Comparison of ENCODE assay signal across 8 cellular contexts in the genomic region with DNA sequence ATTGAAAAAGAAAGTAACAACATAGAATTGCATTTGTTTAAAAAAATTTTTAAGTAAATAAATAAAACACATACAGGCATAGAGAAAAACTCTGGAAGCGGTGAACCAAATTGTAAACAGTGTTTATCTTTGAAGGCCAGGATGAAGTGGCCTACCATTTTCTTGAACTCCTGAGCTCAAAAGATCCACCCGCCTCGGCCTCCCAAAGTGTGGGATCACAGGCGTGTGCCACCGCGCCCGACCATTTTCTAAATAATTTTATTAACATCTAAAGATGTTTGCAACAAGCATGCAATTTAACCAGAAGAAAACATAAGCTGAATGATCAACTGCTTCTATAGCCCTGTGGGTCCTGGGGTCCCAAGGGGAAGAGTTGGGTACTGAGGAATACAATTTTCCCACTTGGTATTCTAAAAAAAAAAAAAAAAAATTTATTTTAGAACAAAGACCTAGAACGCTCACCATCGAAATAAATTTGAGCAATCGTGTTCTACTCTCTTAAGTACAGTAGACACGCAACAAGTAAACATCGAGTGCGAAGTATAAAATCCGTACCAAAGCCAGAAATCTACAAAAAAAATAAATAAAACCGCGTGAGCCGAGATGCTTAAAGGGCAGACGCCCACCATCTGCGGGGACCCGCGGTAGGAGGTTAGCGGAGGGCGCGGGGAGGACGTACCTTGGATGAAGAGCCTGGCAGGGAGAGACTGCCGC. TPM values are rescaled to one million over a fixed set of nuclear protein-coding genes. Genes with fewer than 3 reads are reported as not detected.
A peak's percentile ranks its signal among the peaks of the same experiment; 100 is the strongest.
DNase-seq lines count a peak whose midpoint lies in the region; ATAC-seq, FAIRE-seq and TF ChIP-seq lines count a peak whose summit lies in the region.

No MANE protein-coding gene starts in this region.

- TF ChIP-seq CTCF in neural cell (IDR thresholded peaks at IDR 0.05; ENCODE audit: poor library complexity, severe bottlenecking), result no peak
- TF ChIP-seq CTCF in D721Med (IDR thresholded peaks at IDR 0.05; ENCODE audit: insufficient read depth, missing control alignments), result no peak

- no peak for FAIRE-seq in D721Med (lab: Jason Lieb, UNC)

- H3K27ac ChIP-seq in neural cell (ENCODE audit: low read length), result no peak overlapping the region

- no peaks in the 10 kb centered on the region for H3K36me3 ChIP-seq in neural cell (ENCODE audit: insufficient read depth, low read length)

- H3K4me2 ChIP-seq in neural cell (ENCODE audit: low read length), result peak overlapping the region; percentile 70

- no peaks in the 10 kb centered on the region for H3K36me3 Mint-ChIP-seq in activated naive CD4-positive, alpha-beta T cell treated with anti-CD3 and anti-CD28 coated beads, Interleukin-2, amount 50 U/mL, for 24 hours
- peaks cover 10% of the 10 kb centered on the region for H3K36me3 Mint-ChIP-seq in effector memory CD8-positive, alpha-beta T cell (ENCODE audit: insufficient read depth)

- peak overlapping the region; percentile 65 for H2AFZ ChIP-seq in neural cell (ENCODE audit: low read depth, low read length)

- no peaks in the 10 kb centered on the region for H3K9me3 ChIP-seq in neural cell (ENCODE audit: low read length)

- H3K79me2 ChIP-seq in neural cell (replicated peaks; ENCODE audit: insufficient read depth, low read length), result peaks cover 41% of the 10 kb centered on the region

- peak overlapping the region; percentile 82 for H3K27ac Mint-ChIP-seq in activated naive CD4-positive, alpha-beta T cell treated with anti-CD3 and anti-CD28 coated beads, Interleukin-2, amount 50 U/mL, for 24 hours
- H3K27ac Mint-ChIP-seq in effector memory CD8-positive, alpha-beta T cell, result peak overlapping the region; percentile 93 to 95

- H3K9me2 ChIP-seq in neural cell (ENCODE audit: insufficient read depth, low read length), result no peaks in the 10 kb centered on the region

- peaks cover 19% of the 10 kb centered on the region for H3K4me1 Mint-ChIP-seq in activated naive CD4-positive, alpha-beta T cell treated with anti-CD3 and anti-CD28 coated beads, Interleukin-2, amount 50 U/mL, for 24 hours
- peaks cover 15 to 17% of the 10 kb centered on the region in 2 donors for H3K4me1 Mint-ChIP-seq in effector memory CD8-positive, alpha-beta T cell (ENCODE audit: low read depth in 2 of 2)

- no peak for ATAC-seq in effector memory CD8-positive, alpha-beta T cell (replicated peaks)

- no peaks in the 10 kb centered on the region for H3K27me3 Mint-ChIP-seq in activated naive CD4-positive, alpha-beta T cell treated with anti-CD3 and anti-CD28 coated beads, Interleukin-2, amount 50 U/mL, for 24 hours
- H3K27me3 Mint-ChIP-seq in effector memory CD8-positive, alpha-beta T cell, result no peaks in the 10 kb centered on the region

- no peak for DNase-seq in activated naive CD4-positive, alpha-beta T cell treated with anti-CD3 and anti-CD28 coated beads, Interleukin-2, amount 50 U/mL, for 16 hours
- DNase-seq in SHP77 treated with DMSO at 0.1 percent for 48 hours (lab: John Stamatoyannopoulos, UW), result peak; percentile 9
- no peak for DNase-seq in effector memory CD8-positive, alpha-beta T cell
- no peak for DNase-seq in occipital lobe (lab: John Stamatoyannopoulos, UW)
- no peak for DNase-seq in NCI-H2029 treated with DMSO at 0.1 percent for 48 hours (lab: John Stamatoyannopoulos, UW)
- DNase-seq in D721Med (ENCODE audit: insufficient read length, low spot score), result no peak

- H3K9ac ChIP-seq in neural cell (ENCODE audit: low read length), result peak overlapping the region; percentile 36

- no peak for TF ChIP-seq EP300 in neural cell (conservative IDR thresholded peaks at IDR 0.05; ENCODE audit: poor library complexity, severe bottlenecking)

- TF ChIP-seq RAD21 in neural cell (conservative IDR thresholded peaks at IDR 0.05), result no peak

- H3F3A ChIP-seq in neural cell (ENCODE audit: insufficient read depth, low read length, poor library complexity, severe bottlenecking), result no peaks in the 10 kb centered on the region

- no peaks in the 10 kb centered on the region for H3K9me3 Mint-ChIP-seq in activated naive CD4-positive, alpha-beta T cell treated with anti-CD3 and anti-CD28 coated beads, Interleukin-2, amount 50 U/mL, for 24 hours
- H3K9me3 Mint-ChIP-seq in effector memory CD8-positive, alpha-beta T cell, result peaks cover 0 to 3% of the 10 kb centered on the region in 2 donors

- no peaks in the 10 kb centered on the region for H3K27me3 ChIP-seq in neural cell (ENCODE audit: insufficient read depth, low read depth, low read length)

- H3K4me3 ChIP-seq in neural cell (ENCODE audit: low read length), result peak overlapping the region; percentile 92

- H4K20me1 ChIP-seq in neural cell (ENCODE audit: insufficient read depth), result no peaks in the 10 kb centered on the region

- peak overlapping the region; percentile 95 for H3K4me3 Mint-ChIP-seq in activated naive CD4-positive, alpha-beta T cell treated with anti-CD3 and anti-CD28 coated beads, Interleukin-2, amount 50 U/mL, for 24 hours
- H3K4me3 Mint-ChIP-seq in effector memory CD8-positive, alpha-beta T cell, result peak overlapping the region; percentile 90 to 92

TF ChIP-seq in neural cell, 6 proteins besides CTCF, POLR2A, EP300 and RAD21:
- TF ChIP-seq TAF1 (IDR thresholded peaks at IDR 0.05; ENCODE audit: low read depth) (no peak), MXI1 (conservative IDR thresholded peaks at IDR 0.05; ENCODE audit: poor library complexity, severe bottlenecking) (no peak), POLR2AphosphoS5 (IDR thresholded peaks at IDR 0.05) (no peak), SMC3 (conservative IDR thresholded peaks at IDR 0.05; ENCODE audit: poor library complexity) (no peak), EZH2 (IDR thresholded peaks at IDR 0.05; ENCODE audit: borderline replicate concordance, insufficient read depth, low read length, poor library complexity, severe bottlenecking) (no peak)
- TF ChIP-seq, protein P1, sequence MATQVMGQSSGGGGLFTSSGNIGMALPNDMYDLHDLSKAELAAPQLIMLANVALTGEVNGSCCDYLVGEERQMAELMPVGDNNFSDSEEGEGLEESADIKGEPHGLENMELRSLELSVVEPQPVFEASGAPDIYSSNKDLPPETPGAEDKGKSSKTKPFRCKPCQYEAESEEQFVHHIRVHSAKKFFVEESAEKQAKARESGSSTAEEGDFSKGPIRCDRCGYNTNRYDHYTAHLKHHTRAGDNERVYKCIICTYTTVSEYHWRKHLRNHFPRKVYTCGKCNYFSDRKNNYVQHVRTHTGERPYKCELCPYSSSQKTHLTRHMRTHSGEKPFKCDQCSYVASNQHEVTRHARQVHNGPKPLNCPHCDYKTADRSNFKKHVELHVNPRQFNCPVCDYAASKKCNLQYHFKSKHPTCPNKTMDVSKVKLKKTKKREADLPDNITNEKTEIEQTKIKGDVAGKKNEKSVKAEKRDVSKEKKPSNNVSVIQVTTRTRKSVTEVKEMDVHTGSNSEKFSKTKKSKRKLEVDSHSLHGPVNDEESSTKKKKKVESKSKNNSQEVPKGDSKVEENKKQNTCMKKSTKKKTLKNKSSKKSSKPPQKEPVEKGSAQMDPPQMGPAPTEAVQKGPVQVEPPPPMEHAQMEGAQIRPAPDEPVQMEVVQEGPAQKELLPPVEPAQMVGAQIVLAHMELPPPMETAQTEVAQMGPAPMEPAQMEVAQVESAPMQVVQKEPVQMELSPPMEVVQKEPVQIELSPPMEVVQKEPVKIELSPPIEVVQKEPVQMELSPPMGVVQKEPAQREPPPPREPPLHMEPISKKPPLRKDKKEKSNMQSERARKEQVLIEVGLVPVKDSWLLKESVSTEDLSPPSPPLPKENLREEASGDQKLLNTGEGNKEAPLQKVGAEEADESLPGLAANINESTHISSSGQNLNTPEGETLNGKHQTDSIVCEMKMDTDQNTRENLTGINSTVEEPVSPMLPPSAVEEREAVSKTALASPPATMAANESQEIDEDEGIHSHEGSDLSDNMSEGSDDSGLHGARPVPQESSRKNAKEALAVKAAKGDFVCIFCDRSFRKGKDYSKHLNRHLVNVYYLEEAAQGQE (IDR thresholded peaks at IDR 0.05; ENCODE audit: borderline replicate concordance), result no peak

RNA-seq across cellular contexts. Expression of a gene that starts 0.5 kb away (rescaled TPM):
- 1.2 and 5.3 TPM in 2 replicates for polyA plus RNA-seq in neural cell
- polyA minus RNA-seq in neural cell, result 3.9 and 5.7 TPM in 2 replicates
- 28.4 TPM for total RNA-seq in occipital lobe
